1 cellular context compared by ENCODE assay signal in the genomic region with DNA sequence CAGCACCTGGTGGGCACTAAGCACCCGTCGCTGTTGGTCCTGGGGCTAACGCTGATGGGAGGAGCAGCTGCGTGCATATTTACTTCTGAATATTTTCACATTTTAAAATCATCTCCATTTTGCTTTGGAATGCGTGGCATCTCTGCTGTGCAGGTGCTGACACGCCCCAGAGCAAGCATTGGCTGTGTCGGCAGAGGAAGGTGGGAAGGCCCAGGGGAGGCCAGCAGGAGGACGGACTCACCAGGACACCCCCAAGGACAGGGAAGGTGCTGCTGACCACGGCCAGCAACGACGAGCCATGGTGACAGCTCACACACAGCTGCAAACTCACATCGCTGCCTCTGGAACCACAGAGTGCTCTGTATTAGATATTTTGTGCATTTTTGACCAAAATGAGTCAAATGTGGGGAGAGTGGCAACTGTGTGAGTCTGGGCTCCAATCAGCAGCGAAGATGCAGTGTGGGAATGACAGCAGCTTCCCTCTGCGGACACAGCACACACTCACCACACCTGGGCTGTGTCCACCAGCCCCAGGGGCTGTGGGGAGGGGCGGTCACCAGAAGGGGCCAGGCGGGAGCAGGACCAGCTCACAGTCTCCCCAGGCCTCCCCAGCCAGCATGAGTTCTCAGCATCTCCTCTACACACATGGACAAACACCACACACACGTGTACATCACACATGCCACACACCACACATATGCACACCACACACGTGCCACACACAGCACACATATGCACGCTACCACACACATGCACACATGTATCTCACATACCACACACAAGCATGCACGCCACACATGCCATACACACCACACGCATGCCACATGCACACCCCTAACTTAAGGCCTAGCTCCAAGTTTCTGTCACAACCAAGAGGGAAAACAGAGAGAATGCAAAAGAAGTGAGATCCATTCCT.
TF ChIP-seq lines count a peak whose summit lies in the region.

No MANE protein-coding gene starts in this region.

TF ChIP-seq in SK-N-SH, 30 proteins besides CTCF, POLR2A, EP300 and RAD21 (continued from another document):
- no peak for TF ChIP-seq REST (IDR thresholded peaks at IDR 0.05; ENCODE audit: low read depth, low read length)
- TF ChIP-seq FOXJ3 (CRISPR knock-in tag; IDR thresholded peaks at IDR 0.05), result no peak
- TF ChIP-seq, protein P1, sequence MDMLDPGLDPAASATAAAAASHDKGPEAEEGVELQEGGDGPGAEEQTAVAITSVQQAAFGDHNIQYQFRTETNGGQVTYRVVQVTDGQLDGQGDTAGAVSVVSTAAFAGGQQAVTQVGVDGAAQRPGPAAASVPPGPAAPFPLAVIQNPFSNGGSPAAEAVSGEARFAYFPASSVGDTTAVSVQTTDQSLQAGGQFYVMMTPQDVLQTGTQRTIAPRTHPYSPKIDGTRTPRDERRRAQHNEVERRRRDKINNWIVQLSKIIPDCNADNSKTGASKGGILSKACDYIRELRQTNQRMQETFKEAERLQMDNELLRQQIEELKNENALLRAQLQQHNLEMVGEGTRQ (IDR thresholded peaks at IDR 0.05; ENCODE audit: borderline replicate concordance, low read depth, low read length), result no peak
- TF ChIP-seq RCOR1 (IDR thresholded peaks at IDR 0.05; ENCODE audit: low read length), result no peak
- no peak for TF ChIP-seq FOXM1 (IDR thresholded peaks at IDR 0.05; ENCODE audit: low read depth)
- TF ChIP-seq NFIC (IDR thresholded peaks at IDR 0.05; ENCODE audit: borderline replicate concordance), result no peak
